33 cellular contexts compared by ENCODE assay signal in the genomic region with DNA sequence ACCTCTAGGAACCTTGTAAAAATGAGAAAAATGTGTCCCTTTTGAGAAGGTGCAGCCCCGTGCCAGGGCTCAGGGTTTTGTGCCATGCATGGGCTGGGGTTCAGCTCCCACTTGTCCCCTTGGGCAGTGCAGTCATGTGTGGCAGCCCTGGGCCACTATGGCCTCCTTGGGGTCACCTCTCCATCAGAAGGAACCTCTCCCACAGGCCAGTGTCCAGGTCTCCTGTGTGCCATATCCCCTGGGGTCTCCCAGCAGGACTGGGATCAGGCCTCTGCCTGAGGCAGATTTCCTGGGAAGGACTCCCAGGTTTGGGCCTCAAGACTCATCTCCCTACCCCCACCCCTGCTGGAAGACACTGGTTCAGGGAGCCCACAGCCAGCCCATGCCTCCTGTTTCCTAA.
"Had no signal": no experiment of that assay in that cellular context is flagged by ENCODE, and none has a peak within 500 bp of the region (broad histone marks: within the 10 kb centered on the region; RNA-seq: fewer than 3 reads in every experiment).

No MANE protein-coding gene starts in this region.

- H3K9me3 Mint-ChIP-seq: activated CD4-positive, alpha-beta memory T cell treated with anti-CD3 and anti-CD28 coated beads for 36 hours; activated CD4-positive, alpha-beta T cell treated with anti-CD3 and anti-CD28 coated beads, Interleukin-2, amount 10 ng/mL, durations not matched to agents 24 days and 14 days; activated naive CD4-positive, alpha-beta T cell treated with anti-CD3 and anti-CD28 coated beads for 36 hours; activated naive CD4-positive, alpha-beta T cell treated with anti-CD3 and anti-CD28 coated beads, Interleukin-2, amount 50 U/mL, for 24 hours; activated naive CD8-positive, alpha-beta T cell treated with anti-CD3 and anti-CD28 coated beads for 36 hours; activated naive CD8-positive, alpha-beta T cell treated with anti-CD3 and anti-CD28 coated beads, Interleukin-2, amount 50 U/mL, for 24 hours; activated T-helper 1 cell treated with anti-CD3 and anti-CD28 coated beads, Interleukin-12 subunit alpha, Interleukin-12 subunit beta, Interleukin-2, Interleukin-4 antibody, amounts not matched to agents 30 ng/mL and 10 ng/mL and 1 ng/mL, durations not matched to agents 14 hours and 24 hours and 36 hours; activated T-helper 2 cell treated with anti-CD3 and anti-CD28 coated beads, Interferon-gamma antibody, Interleukin-2, Interleukin-4, amounts not matched to agents 10 μg/mL and 5 μg/mL and 100 μg/mL, durations not matched to agents 14 hours and 24 hours and 36 hours; central memory CD8-positive, alpha-beta T cell; effector memory CD8-positive, alpha-beta T cell; T-helper 2 cell treated with Interferon-gamma antibody and Interleukin-4, amounts not matched to agents 5 μg/mL and 100 μg/mL, for 36 hours had no signal

- H3K36me3 Mint-ChIP-seq: activated CD4-positive, alpha-beta memory T cell treated with anti-CD3 and anti-CD28 coated beads for 36 hours; activated CD8-positive, alpha-beta memory T cell treated with anti-CD3 and anti-CD28 coated beads, Interleukin-2, amount 10 ng/mL, durations not matched to agents 7 days and 5 days; activated naive CD4-positive, alpha-beta T cell treated with anti-CD3 and anti-CD28 coated beads, Interleukin-2, amount 50 U/mL, for 24 hours; activated naive CD8-positive, alpha-beta T cell treated with anti-CD3 and anti-CD28 coated beads for 36 hours had no signal

- H3K27ac Mint-ChIP-seq: activated CD4-positive, alpha-beta memory T cell treated with anti-CD3 and anti-CD28 coated beads for 36 hours; activated CD4-positive, alpha-beta T cell treated with anti-CD3 and anti-CD28 coated beads for 36 hours; activated CD4-positive, alpha-beta T cell treated with anti-CD3 and anti-CD28 coated beads, Interleukin-2, amount 10 ng/mL, durations not matched to agents 24 days and 14 days; activated CD8-positive, alpha-beta memory T cell treated with anti-CD3 and anti-CD28 coated beads, Interleukin-2, amount 10 ng/mL, durations not matched to agents 7 days and 5 days; activated CD8-positive, alpha-beta T cell treated with anti-CD3 and anti-CD28 coated beads, Interleukin-2, amount 10 ng/mL, durations not matched to agents 7 days and 5 days; activated naive CD4-positive, alpha-beta T cell treated with anti-CD3 and anti-CD28 coated beads for 36 hours; activated naive CD4-positive, alpha-beta T cell treated with anti-CD3 and anti-CD28 coated beads, Interleukin-2, amount 50 U/mL, for 24 hours; activated naive CD8-positive, alpha-beta T cell treated with anti-CD3 and anti-CD28 coated beads for 36 hours; activated naive CD8-positive, alpha-beta T cell treated with anti-CD3 and anti-CD28 coated beads, Interleukin-2, amount 50 U/mL, for 24 hours; activated T-helper 1 cell treated with anti-CD3 and anti-CD28 coated beads, Interleukin-12 subunit alpha, Interleukin-12 subunit beta, Interleukin-2, Interleukin-4 antibody, amounts not matched to agents 30 ng/mL and 10 ng/mL and 1 ng/mL, durations not matched to agents 14 hours and 24 hours and 36 hours; activated T-helper 2 cell treated with anti-CD3 and anti-CD28 coated beads, Interferon-gamma antibody, Interleukin-2, Interleukin-4, amounts not matched to agents 10 μg/mL and 5 μg/mL and 100 μg/mL, durations not matched to agents 14 hours and 24 hours and 36 hours; effector memory CD8-positive, alpha-beta T cell; T-helper 17 cell; T-helper 2 cell treated with Interferon-gamma antibody and Interleukin-4, amounts not matched to agents 5 μg/mL and 100 μg/mL, for 36 hours had no signal

- H3K4me3 Mint-ChIP-seq: activated CD4-positive, alpha-beta memory T cell treated with anti-CD3 and anti-CD28 coated beads for 36 hours; activated CD4-positive, alpha-beta T cell treated with anti-CD3 and anti-CD28 coated beads for 36 hours; activated CD4-positive, alpha-beta T cell treated with anti-CD3 and anti-CD28 coated beads, Interleukin-2, amount 10 ng/mL, durations not matched to agents 24 days and 14 days; activated CD8-positive, alpha-beta memory T cell treated with anti-CD3 and anti-CD28 coated beads, Interleukin-2, amount 10 ng/mL, durations not matched to agents 7 days and 5 days; activated CD8-positive, alpha-beta T cell treated with anti-CD3 and anti-CD28 coated beads, Interleukin-2, amount 10 ng/mL, durations not matched to agents 7 days and 5 days; activated naive CD4-positive, alpha-beta T cell treated with anti-CD3 and anti-CD28 coated beads for 36 hours; activated naive CD4-positive, alpha-beta T cell treated with anti-CD3 and anti-CD28 coated beads, Interleukin-2, amount 50 U/mL, for 24 hours; activated naive CD8-positive, alpha-beta T cell treated with anti-CD3 and anti-CD28 coated beads for 36 hours; activated naive CD8-positive, alpha-beta T cell treated with anti-CD3 and anti-CD28 coated beads, Interleukin-2, amount 50 U/mL, for 24 hours; activated T-helper 1 cell treated with anti-CD3 and anti-CD28 coated beads, Interleukin-12 subunit alpha, Interleukin-12 subunit beta, Interleukin-2, Interleukin-4 antibody, amounts not matched to agents 30 ng/mL and 10 ng/mL and 1 ng/mL, durations not matched to agents 14 hours and 24 hours and 36 hours; central memory CD8-positive, alpha-beta T cell; effector memory CD8-positive, alpha-beta T cell; T-helper 17 cell; T-helper 2 cell treated with Interferon-gamma antibody and Interleukin-4, amounts not matched to agents 5 μg/mL and 100 μg/mL, for 36 hours had no signal

- H3K4me1 Mint-ChIP-seq: activated CD4-positive, alpha-beta T cell treated with anti-CD3 and anti-CD28 coated beads for 36 hours; activated CD4-positive, alpha-beta T cell treated with anti-CD3 and anti-CD28 coated beads, Interleukin-2, amount 10 ng/mL, durations not matched to agents 24 days and 14 days; activated CD8-positive, alpha-beta memory T cell treated with anti-CD3 and anti-CD28 coated beads, Interleukin-2, amount 10 ng/mL, durations not matched to agents 7 days and 5 days; activated naive CD4-positive, alpha-beta T cell treated with anti-CD3 and anti-CD28 coated beads, Interleukin-2, amount 50 U/mL, for 24 hours; activated naive CD8-positive, alpha-beta T cell treated with anti-CD3 and anti-CD28 coated beads for 36 hours; activated naive CD8-positive, alpha-beta T cell treated with anti-CD3 and anti-CD28 coated beads, Interleukin-2, amount 50 U/mL, for 24 hours; central memory CD8-positive, alpha-beta T cell had no signal

- H3K27me3 Mint-ChIP-seq: activated CD4-positive, alpha-beta memory T cell treated with anti-CD3 and anti-CD28 coated beads for 36 hours; activated CD4-positive, alpha-beta T cell treated with anti-CD3 and anti-CD28 coated beads, Interleukin-2, amount 10 ng/mL, durations not matched to agents 24 days and 14 days; activated naive CD4-positive, alpha-beta T cell treated with anti-CD3 and anti-CD28 coated beads, Interleukin-2, amount 50 U/mL, for 24 hours; activated naive CD8-positive, alpha-beta T cell treated with anti-CD3 and anti-CD28 coated beads for 36 hours; activated naive CD8-positive, alpha-beta T cell treated with anti-CD3 and anti-CD28 coated beads, Interleukin-2, amount 50 U/mL, for 24 hours had no signal

- DNase-seq: activated CD4-positive, alpha-beta memory T cell treated with anti-CD3 and anti-CD28 coated beads for 36 hours; activated CD4-positive, alpha-beta T cell treated with anti-CD3 and anti-CD28 coated beads for 36 hours; activated CD4-positive, alpha-beta T cell treated with anti-CD3 and anti-CD28 coated beads, Interleukin-2, amount 10 ng/mL, durations not matched to agents 24 days and 14 days; activated CD4-positive, CD25-positive, alpha-beta regulatory T cell; activated CD4-positive, CD25-positive, alpha-beta regulatory T cell treated with anti-CD3 and anti-CD28 coated beads, Interleukin-2, amount 50 U/mL, for 72 hours; activated CD8-positive, alpha-beta memory T cell treated with anti-CD3 and anti-CD28 coated beads, Interleukin-2, amount 10 ng/mL, durations not matched to agents 7 days and 5 days; activated CD8-positive, alpha-beta memory T cell treated with anti-CD3 and anti-CD28 coated beads, Interleukin-2, amount 50 U/mL, for 4 hours; activated CD8-positive, alpha-beta T cell treated with anti-CD3 and anti-CD28 coated beads, Interleukin-2, amount 10 ng/mL, durations not matched to agents 7 days and 5 days; activated effector memory CD4-positive, alpha-beta T cell treated with anti-CD3 and anti-CD28 coated beads, Interleukin-2, amount 50 U/mL, for 16 hours; activated naive CD4-positive, alpha-beta T cell treated with anti-CD3 and anti-CD28 coated beads for 36 hours; activated naive CD8-positive, alpha-beta T cell treated with anti-CD3 and anti-CD28 coated beads for 36 hours; activated naive CD8-positive, alpha-beta T cell treated with anti-CD3 and anti-CD28 coated beads, Interleukin-2, amount 50 U/mL, for 24 hours; activated T-cell treated with anti-CD3 and anti-CD28 coated beads, Interleukin-2, amount 50 U/mL, for 1 hour; activated T-cell treated with anti-CD3 and anti-CD28 coated beads, Interleukin-2, amount 50 U/mL, for 48 hours; adrenal gland; amygdala; brain microvascular endothelial cell; cortex of kidney; dermis blood vessel endothelial cell; effector CD4-positive, alpha-beta T cell; effector memory CD8-positive, alpha-beta T cell; erythroblast; foreskin melanocyte; T-helper 1 cell; T-helper 17 cell; T1000; WERI-Rb-1 had no signal

- ATAC-seq: activated CD4-positive, alpha-beta T cell treated with anti-CD3 and anti-CD28 coated beads for 36 hours; activated CD8-positive, alpha-beta memory T cell treated with anti-CD3 and anti-CD28 coated beads, Interleukin-2, amount 10 ng/mL, durations not matched to agents 7 days and 5 days; activated CD8-positive, alpha-beta T cell treated with anti-CD3 and anti-CD28 coated beads, Interleukin-2, amount 10 ng/mL, durations not matched to agents 7 days and 5 days; activated naive CD8-positive, alpha-beta T cell treated with anti-CD3 and anti-CD28 coated beads, Interleukin-2, amount 50 U/mL, for 24 hours; effector memory CD8-positive, alpha-beta T cell; gastroesophageal sphincter; T-helper 17 cell had no signal
